In the genomic region with DNA sequence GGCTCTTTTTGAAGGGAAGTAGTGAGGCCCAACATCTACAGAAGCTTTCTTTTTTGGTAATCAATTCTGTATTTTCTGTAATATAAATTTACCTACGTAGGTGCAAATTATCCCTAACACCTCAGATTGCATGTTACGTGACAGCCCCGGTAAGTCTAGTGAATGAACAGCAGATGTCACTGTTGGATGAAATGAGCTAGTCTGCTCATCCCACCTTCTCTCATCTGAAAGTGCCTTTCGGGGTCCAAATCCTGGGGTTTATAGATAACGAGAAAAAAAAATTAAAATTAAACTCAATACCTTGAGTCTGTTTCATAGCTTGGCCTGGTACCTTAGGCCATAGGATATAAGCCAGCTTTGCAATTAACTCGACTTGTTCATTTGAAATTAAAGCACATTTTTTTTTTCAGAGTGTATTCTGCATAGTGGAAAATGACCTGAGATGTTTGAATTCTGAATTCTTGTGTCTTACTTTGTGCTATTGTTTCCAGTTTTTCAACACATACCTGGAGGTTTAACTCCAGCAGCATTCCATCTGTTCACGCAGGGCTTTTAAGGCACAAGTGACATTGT, we compare ENCODE assay signal across 9 cellular contexts.
A peak's percentile ranks its signal among the peaks of the same experiment; 100 is the strongest.
DNase-seq lines count a peak whose midpoint lies in the region; ATAC-seq, FAIRE-seq and TF ChIP-seq lines count a peak whose summit lies in the region.
"Had no signal": no experiment of that assay in that cellular context is flagged by ENCODE, and none has a peak within 500 bp of the region (broad histone marks: within the 10 kb centered on the region; RNA-seq: fewer than 3 reads in every experiment).

No MANE protein-coding gene starts in this region.

- TF ChIP-seq CTCF in Caco-2 (IDR thresholded peaks at IDR 0.05; ENCODE audit: insufficient read depth in 1 of 2, low read depth in 1 of 2, low read length in 1 of 2, severe bottlenecking in 1 of 2, unreplicated experiment in 1 of 2) (peak; percentile 67 to 81), OCI-LY7 (conservative IDR thresholded peaks at IDR 0.05; ENCODE audit: low read length) (no peak), hepatocyte (IDR thresholded peaks at IDR 0.05; ENCODE audit: poor library complexity) (peak; percentile 79), omental fat pad (IDR thresholded peaks at IDR 0.05) (no peak)

- no peaks in the 10 kb centered on the region for H3K36me3 Mint-ChIP-seq in Caco-2 (ENCODE audit: insufficient read depth, unreplicated experiment)

- H3K9me2 ChIP-seq in OCI-LY7 (ENCODE audit: insufficient read depth, low read length) (no peaks in the 10 kb centered on the region), hepatocyte (replicated peaks; ENCODE audit: insufficient read depth) (no peaks in the 10 kb centered on the region)

- H3K9me3 ChIP-seq in Caco-2, result no peaks in the 10 kb centered on the region
- no peaks in the 10 kb centered on the region for H3K9me3 ChIP-seq in OCI-LY7 (ENCODE audit: low read length)
- H3K9me3 ChIP-seq in hepatocyte (ENCODE audit: low read depth), result no peaks in the 10 kb centered on the region

- H3K4me1 ChIP-seq in Caco-2, result no peaks in the 10 kb centered on the region
- no peaks in the 10 kb centered on the region for H3K4me1 ChIP-seq in OCI-LY7 (ENCODE audit: insufficient read depth, low read length, poor library complexity, severe bottlenecking)
- no peaks in the 10 kb centered on the region for H3K4me1 ChIP-seq in hepatocyte (ENCODE audit: insufficient read depth)

- H2AFZ ChIP-seq in OCI-LY7 (ENCODE audit: low read length) (no peak overlapping the region), hepatocyte (no peak overlapping the region)

- no peaks in the 10 kb centered on the region for H3K9me3 Mint-ChIP-seq in Caco-2 (ENCODE audit: unreplicated experiment)

- intact Hi-C loops in Caco-2 (cut with micrococcal nuclease; ENCODE audit: unreplicated experiment), result loop anchor here (1.0 kb wide), 3 partner anchors 128 to 197 kb away; no protein-coding TSS in a partner anchor
- intact Hi-C loops in OCI-LY7 (cut with micrococcal nuclease; ENCODE audit: unreplicated experiment), result loop anchor here (2.0 kb wide), 1 partner anchor 240 kb away; no protein-coding TSS in a partner anchor

- H3K4me2 ChIP-seq in OCI-LY7 (ENCODE audit: low read length) (no peak overlapping the region), hepatocyte (peak overlapping the region; percentile 49)

- no peaks in the 10 kb centered on the region for H3K4me1 Mint-ChIP-seq in Caco-2 (ENCODE audit: low read depth, unreplicated experiment)

- CTCF ChIA-PET in Caco-2 (lab: Charles Lee) (interaction anchor here (0.7 to 1.0 kb wide), 3 partner anchors 128 to 241 kb away, joined by 3 to 7 read pairs (median 6); no protein-coding TSS in a partner anchor), OCI-LY7 (lab: Charles Lee; ENCODE audit: unreplicated experiment) (no interaction called here)

- H3K4me3 ChIP-seq in Caco-2 (ENCODE audit: low read depth, low read length) (no peak overlapping the region), OCI-LY7 (ENCODE audit: low read depth, low read length, poor library complexity, severe bottlenecking) (no peak overlapping the region), hepatocyte (no peak overlapping the region)
- H3K4me3 ChIP-seq: skin epidermis had no signal

- peak in 1 of 2 experiments; percentile 26 for DNase-seq in Caco-2
- DNase-seq in OCI-LY7 (ENCODE audit: low spot score), result peak; percentile 64
- peak; percentile 57 for DNase-seq in hepatocyte (ENCODE audit: low spot score)
- DNase-seq in NCI-H187 (lab: John Stamatoyannopoulos, UW), result no peak
- no peak for DNase-seq in GM12892 (ENCODE audit: insufficient read length)
- no peak for DNase-seq in omental fat pad (ENCODE audit: low spot score)

- no peak overlapping the region for H3K27ac Mint-ChIP-seq in Caco-2 (ENCODE audit: unreplicated experiment)

- 23% methylated on average over 7 of the region's 7 CpGs for WGBS in hepatocyte (ENCODE audit: low lambda C conversion rate, missing lambda C conversion rate)

- H3K27ac ChIP-seq in OCI-LY7 (ENCODE audit: low read depth, low read length, poor library complexity, severe bottlenecking) (no peak overlapping the region), hepatocyte (no peak overlapping the region)
- H3K27ac ChIP-seq: skin epidermis had no signal

- H3K36me3 ChIP-seq in Caco-2 (ENCODE audit: control insufficient read depth, insufficient read depth, low read length), result no peaks in the 10 kb centered on the region
- H3K36me3 ChIP-seq in OCI-LY7 (ENCODE audit: insufficient read depth, low read length), result no peaks in the 10 kb centered on the region
- H3K36me3 ChIP-seq in hepatocyte (replicated peaks; ENCODE audit: insufficient read depth, low read depth), result no peaks in the 10 kb centered on the region

- FAIRE-seq in GM12892 (lab: Jason Lieb, UNC), result no peak

- no peak for TF ChIP-seq POLR2A in GM12892 (IDR thresholded peaks at IDR 0.05; ENCODE audit: low read depth, low read length)

- peaks cover 8% of the 10 kb centered on the region for H3K27me3 Mint-ChIP-seq in Caco-2 (ENCODE audit: insufficient read depth, unreplicated experiment)

- no peaks in the 10 kb centered on the region for H3K27me3 ChIP-seq in Caco-2 (replicated peaks; ENCODE audit: control insufficient read depth, insufficient read depth, low read length)
- no peaks in the 10 kb centered on the region for H3K27me3 ChIP-seq in hepatocyte

- ATAC-seq in HG03342 (IDR thresholded peaks at IDR 0.05; ENCODE audit: unreplicated experiment), result peak; percentile 56
- ATAC-seq in HG03354 (IDR thresholded peaks at IDR 0.05; ENCODE audit: poor library complexity, severe bottlenecking, unreplicated experiment), result no peak
- ATAC-seq in omental fat pad (ENCODE audit: low FRiP score), result no peak

- no peak overlapping the region for H3K4me3 Mint-ChIP-seq in Caco-2 (ENCODE audit: unreplicated experiment)

- H3K79me2 ChIP-seq in OCI-LY7 (ENCODE audit: insufficient read depth, low read depth, low read length) (no peaks in the 10 kb centered on the region), hepatocyte (no peaks in the 10 kb centered on the region)

- no peaks in the 10 kb centered on the region for H4K20me1 ChIP-seq in OCI-LY7 (ENCODE audit: insufficient read depth, low read length)
- no peaks in the 10 kb centered on the region for H4K20me1 ChIP-seq in hepatocyte (ENCODE audit: insufficient read depth, poor library complexity, severe bottlenecking)

- no TSS peak for BruUV-seq in Caco-2 (replicated peaks; lab: Mats Ljungman, UMichigan)
- BruUV-seq in OCI-LY7 (replicated peaks; lab: Mats Ljungman, UMichigan), result no TSS peak

- POLR2A ChIA-PET in Caco-2 (lab: Charles Lee) (no interaction called here), OCI-LY7 (lab: Charles Lee) (interaction anchor here (0.5 to 1.6 kb wide), 16 partner anchors 8 to 1781 kb away, joined by 3 to 5 read pairs (median 3); no protein-coding TSS in a partner anchor)

Comparison
In these comparisons a context has a peak if more than half of its experiments do, and no peak if none do; other contexts are left out.
1. DNase-seq: peak in OCI-LY7 (single experiment) and hepatocyte (single experiment); none in NCI-H187 (0 of 2), GM12892 (single experiment) and omental fat pad (single experiment).
2. CTCF ChIP-seq: peak in Caco-2 (2 of 2) and hepatocyte (single experiment); none in OCI-LY7 (single experiment) and omental fat pad (0 of 3).